Comparison of ENCODE assay signal across 19 cellular contexts in the genomic region with DNA sequence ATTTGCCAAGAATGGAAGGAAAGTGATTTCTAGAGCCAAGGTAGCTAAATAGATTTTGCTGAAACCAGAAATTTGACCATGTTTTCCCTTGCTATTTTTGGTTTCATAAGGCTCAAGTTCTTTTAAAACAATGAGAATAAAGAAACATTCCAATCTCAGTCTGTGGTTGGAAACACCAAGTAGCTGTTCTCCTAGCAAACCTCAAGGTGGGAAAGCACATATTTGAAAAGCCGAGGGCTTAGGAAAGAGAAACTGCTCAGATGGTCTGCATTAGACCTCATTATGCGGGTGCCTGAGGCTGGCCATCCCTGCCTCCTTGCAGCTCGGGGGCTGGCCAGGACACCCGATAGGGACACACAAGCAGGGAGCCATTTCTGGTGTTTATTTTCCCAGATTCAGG. TPM values are rescaled to one million over a fixed set of nuclear protein-coding genes. Genes with fewer than 3 reads are reported as not detected.
DNase-seq lines count a peak whose midpoint lies in the region; ATAC-seq, FAIRE-seq and TF ChIP-seq lines count a peak whose summit lies in the region.
"Had no signal": no experiment of that assay in that cellular context is flagged by ENCODE, and none has a peak within 500 bp of the region (broad histone marks: within the 10 kb centered on the region; RNA-seq: fewer than 3 reads in every experiment).

No MANE protein-coding gene starts in this region.

- TF ChIP-seq EP300 in H1 (IDR thresholded peaks at IDR 0.05; ENCODE audit: borderline replicate concordance in 1 of 2, low read depth in 2 of 2, low read length in 2 of 2) = no peak

- H3K18ac ChIP-seq in H1 (ENCODE audit: extremely low read depth, low read length) = no peak overlapping the region; the same call in 1 of the 2 replicates

- peaks cover 2% of the 10 kb centered on the region for H3K27me3 Mint-ChIP-seq in neural progenitor cell (ENCODE audit: insufficient read depth, low read depth)
- H3K27me3 Mint-ChIP-seq in stimulated activated naive CD8-positive, alpha-beta T cell treated with anti-CD3 and anti-CD28 coated beads, Interleukin-15, amount 100 ng/mL, for 72 hours = no peaks in the 10 kb centered on the region

- H2BK5ac ChIP-seq in H1 (ENCODE audit: low read depth, low read length) = no peak overlapping the region

- H3K4me1 Mint-ChIP-seq in neural progenitor cell = peaks cover 21% of the 10 kb centered on the region
- H3K4me1 Mint-ChIP-seq in stimulated activated naive CD8-positive, alpha-beta T cell treated with anti-CD3 and anti-CD28 coated beads, Interleukin-15, amount 100 ng/mL, for 72 hours = peaks cover 26% of the 10 kb centered on the region

- no peak for ATAC-seq in stimulated activated naive CD8-positive, alpha-beta T cell treated with anti-CD3 and anti-CD28 coated beads, Interleukin-15, amount 100 ng/mL, for 72 hours

- H4K20me1 ChIP-seq in H1 (replicated peaks in 1 of 2; ENCODE audit: control insufficient read depth in 1 of 2, insufficient read depth in 2 of 2, low read length in 2 of 2) (no peaks in the 10 kb centered on the region), neural progenitor cell (ENCODE audit: low read depth) (no peaks in the 10 kb centered on the region)

- no peak overlapping the region for H3K14ac ChIP-seq in H1 (ENCODE audit: insufficient read length)

- H3F3A ChIP-seq in neural progenitor cell (ENCODE audit: low read depth) = no peaks in the 10 kb centered on the region

- 77% methylated on average over 4 of the region's 4 CpGs; no CpG with 5 or more reads in 1 of the 2 experiments for WGBS in H1 (ENCODE audit: extremely low coverage in 1 of 2, insufficient coverage in 1 of 2, insufficient read length in 1 of 2, insufficient replicate concordance in 2 of 2, low coverage in 1 of 2, low lambda C conversion rate in 2 of 2, missing lambda C conversion rate in 1 of 2), 2 experiments

- H2AFZ ChIP-seq in H1 (ENCODE audit: low read length) (no peak overlapping the region; the same call in 1 of the 2 replicates), neural progenitor cell (replicated peaks) (no peak overlapping the region)

- H3K4ac ChIP-seq in H1 (replicated peaks; ENCODE audit: insufficient read length, low read depth, low read length) = no peak overlapping the region

- DNase-seq in AG10803 (ENCODE audit: low read depth) = peak; percentile 79
- DNase-seq in RPMI7951 (ENCODE audit: low read depth) = peak; percentile 74
- DNase-seq in H1 (ENCODE audit: low read depth in 1 of 2, low spot score in 2 of 2) = no peak
- DNase-seq in neural progenitor cell (ENCODE audit: low spot score) = no peak
- no peak for DNase-seq in NCI-H128 (lab: John Stamatoyannopoulos, UW; ENCODE audit: unreplicated experiment)
- DNase-seq in stimulated activated naive CD8-positive, alpha-beta T cell treated with anti-CD3 and anti-CD28 coated beads, Interleukin-15, amount 100 ng/mL, for 72 hours = no peak
- no peak for DNase-seq in right atrium auricular region (ENCODE audit: low spot score)
- DNase-seq in OCI-M2 (lab: John Stamatoyannopoulos, UW; ENCODE audit: unreplicated experiment) = no peak
- DNase-seq: activated CD4-positive, alpha-beta T cell treated with anti-CD3 and anti-CD28 coated beads, Interleukin-2, amount 50 U/mL, for 4 hours; AML-193; caudate nucleus; DMS79 treated with DMSO at 0.1 percent for 48 hours; Karpas-422; NCI-H2029; NCI-H526; nucleus accumbens; T1000 had no signal

- TF ChIP-seq RAD21 in H1 (IDR thresholded peaks at IDR 0.05 in 1 of 2, conservative IDR thresholded peaks at IDR 0.05 in 1 of 2; ENCODE audit: low read depth in 2 of 2, low read length in 2 of 2) = no peak

- H3K36me3 Mint-ChIP-seq in neural progenitor cell = peaks cover 2% of the 10 kb centered on the region

- H3K36me3 ChIP-seq in H1 (ENCODE audit: control insufficient read depth in 2 of 4, insufficient read depth in 4 of 4, low read length in 3 of 4) (no peaks in the 10 kb centered on the region), neural progenitor cell (no peaks in the 10 kb centered on the region), right atrium auricular region (no peaks in the 10 kb centered on the region)

- no peak overlapping the region for H2BK120ac ChIP-seq in H1 (replicated peaks; ENCODE audit: low read depth, low read length)

- H4K5ac ChIP-seq in H1 (ENCODE audit: insufficient read length, low read depth, low read length) = peak overlapping the region; percentile 66

- H4K8ac ChIP-seq in H1 (ENCODE audit: extremely low read depth, insufficient read depth, low read length) = no peak overlapping the region

- no peaks in the 10 kb centered on the region for H3K23me2 ChIP-seq in H1 (ENCODE audit: low read depth, low read length)

- CTCF ChIA-PET in H1 (lab: Charles Lee; ENCODE audit: partially characterized antibody) = no interaction called here

- no peak for FAIRE-seq in H1 (lab: Jason Lieb, UNC)

- no peak overlapping the region for H2BK12ac ChIP-seq in H1 (ENCODE audit: low read depth, low read length)

- no peak overlapping the region for H3K4me3 Mint-ChIP-seq in neural progenitor cell
- H3K4me3 Mint-ChIP-seq in stimulated activated naive CD8-positive, alpha-beta T cell treated with anti-CD3 and anti-CD28 coated beads, Interleukin-15, amount 100 ng/mL, for 72 hours = no peak overlapping the region

- H3K4me2 ChIP-seq in H1 (ENCODE audit: insufficient read depth in 1 of 2, low read depth in 2 of 2, low read length in 2 of 2) (no peak overlapping the region; a peak in 1 of 4 replicates), neural progenitor cell (no peak overlapping the region)

- H3K56ac ChIP-seq in H1 (replicated peaks; ENCODE audit: insufficient read length, low read depth, low read length) = no peak overlapping the region

- H3K9me3 Mint-ChIP-seq in neural progenitor cell = peaks cover 24% of the 10 kb centered on the region
- no peaks in the 10 kb centered on the region for H3K9me3 Mint-ChIP-seq in stimulated activated naive CD8-positive, alpha-beta T cell treated with anti-CD3 and anti-CD28 coated beads, Interleukin-15, amount 100 ng/mL, for 72 hours

- H3K9me3 ChIP-seq in H1 (ENCODE audit: insufficient read depth in 2 of 2, low read depth in 1 of 2, low read length in 1 of 2) = 0 out of 4 replicates have a peak, but pooled peaks cover 0 to 4% of the 10 kb centered on the region in 2 experiments
- no peaks in the 10 kb centered on the region for H3K9me3 ChIP-seq in neural progenitor cell (ENCODE audit: low read depth)
- H3K9me3 ChIP-seq in right atrium auricular region = no peaks in the 10 kb centered on the region

- H3K23ac ChIP-seq in H1 (ENCODE audit: insufficient read length) = no peak overlapping the region

- no peak for TF ChIP-seq POLR2A in H1 (IDR thresholded peaks at IDR 0.05; ENCODE audit: control extremely low read depth in 1 of 2, low read depth in 2 of 2, low read length in 2 of 2)

- H3K79me1 ChIP-seq in H1 (ENCODE audit: low read depth, low read length) = no peaks in the 10 kb centered on the region

- POLR2A ChIA-PET in H1 (lab: Charles Lee; ENCODE audit: partially characterized antibody) = no interaction called here

- no peak overlapping the region for H2BK20ac ChIP-seq in H1 (ENCODE audit: low read length)

- no peak overlapping the region for H3K9ac ChIP-seq in H1 (replicated peaks in 1 of 4; ENCODE audit: extremely low read depth in 1 of 4, low read depth in 3 of 4, low read length in 3 of 4)
- no peak overlapping the region for H3K9ac ChIP-seq in neural progenitor cell

- H4K91ac ChIP-seq in H1 (replicated peaks; ENCODE audit: insufficient read length, low read length) = no peak overlapping the region

- H3K27ac Mint-ChIP-seq in neural progenitor cell = peak overlapping the region; percentile 78
- peak overlapping the region in 1 of 2 donors; percentile 46 for H3K27ac Mint-ChIP-seq in stimulated activated naive CD8-positive, alpha-beta T cell treated with anti-CD3 and anti-CD28 coated beads, Interleukin-15, amount 100 ng/mL, for 72 hours

- H3K4me1 ChIP-seq in H1 (replicated peaks in 1 of 4; ENCODE audit: control insufficient read depth in 3 of 4, insufficient read depth in 4 of 4, low read length in 3 of 4) (no peaks in the 10 kb centered on the region), neural progenitor cell (peaks cover under 1% of the 10 kb centered on the region), right atrium auricular region (no peaks in the 10 kb centered on the region)

- no peak for TF ChIP-seq CTCF in AG10803 (conservative IDR thresholded peaks at IDR 0.05; ENCODE audit: low read length)
- TF ChIP-seq CTCF in H1 (IDR thresholded peaks at IDR 0.05; ENCODE audit: control extremely low read depth in 1 of 3, insufficient read depth in 1 of 3, low read depth in 1 of 3, low read length in 3 of 3) = no peak
- no peak for TF ChIP-seq CTCF in neural progenitor cell (IDR thresholded peaks at IDR 0.05)
- no peak for TF ChIP-seq CTCF in right atrium auricular region (IDR thresholded peaks at IDR 0.05)

- no peak overlapping the region for H2AK5ac ChIP-seq in H1 (ENCODE audit: low read depth, low read length)

- no peak overlapping the region for H2BK15ac ChIP-seq in H1 (ENCODE audit: low read length)

- H3K79me2 ChIP-seq in H1 (ENCODE audit: control insufficient read depth in 1 of 2, insufficient read depth in 2 of 2, low read length in 2 of 2) = no peaks in the 10 kb centered on the region
- H3K79me2 ChIP-seq in neural progenitor cell (ENCODE audit: low read depth) = no peaks in the 10 kb centered on the region

- H3K27ac ChIP-seq in H1 (ENCODE audit: low read depth, low read length) = no peak overlapping the region
- no peak overlapping the region for H3K27ac ChIP-seq in neural progenitor cell
- no peak overlapping the region for H3K27ac ChIP-seq in right atrium auricular region

- H3K27me3 ChIP-seq in H1 (replicated peaks in 1 of 4; ENCODE audit: control insufficient read depth in 3 of 4, extremely low read depth in 1 of 4, insufficient read depth in 3 of 4, low read length in 3 of 4) = no peaks in the 10 kb centered on the region
- no peaks in the 10 kb centered on the region for H3K27me3 ChIP-seq in neural progenitor cell
- H3K27me3 ChIP-seq in right atrium auricular region = no peaks in the 10 kb centered on the region

- H3K4me3 ChIP-seq in AG10803 (ENCODE audit: low read length) = no peak overlapping the region
- H3K4me3 ChIP-seq in H1 (ENCODE audit: extremely low read depth in 1 of 4, insufficient read depth in 2 of 4, low read depth in 3 of 4, low read length in 4 of 4) = no peak overlapping the region
- no peak overlapping the region for H3K4me3 ChIP-seq in neural progenitor cell
- no peak overlapping the region for H3K4me3 ChIP-seq in right atrium auricular region
- H3K4me3 ChIP-seq: lung had no signal

RNA-seq across cellular contexts. Expression of gene NYX, which starts 5.8 kb away (rescaled TPM):
- total RNA-seq in RPMI7951 (2014; rRNA removed; shearing (Covaris generic)) = not detected in 2 replicates
- not detected in 2 replicates for total RNA-seq in H1 (2021; fragmentation: NEBNext Ultra II Directional; extraction: Animal tissue kit (Norgen Biotek cat#: 25700))
- 0.05 TPM in 1 of 2 replicates, not detected in the other for polyA plus RNA-seq in H1 (2011; rRNA removed)
- polyA plus RNA-seq in H1 (2011; cell fraction: cytosol; rRNA removed) = 0.06 TPM
- 0.07 TPM for polyA plus RNA-seq in H1 (2011; cell fraction: nucleus; rRNA removed)
- 0.09 to 0.79 TPM (median 0.30 TPM) in 4 replicates for polyA plus RNA-seq in H1 (2012, experiment 1 of 2)
- polyA plus RNA-seq in H1 (2012, experiment 2 of 2) = 0.10 TPM
- polyA plus RNA-seq in H1 (2013, experiment 1 of 2) = 0.08 TPM
- 0.04 TPM for polyA plus RNA-seq in H1 (2013, experiment 2 of 2)
- polyA minus RNA-seq in H1 (2011; rRNA and poly(A)+ RNA removed) = not detected in 2 replicates
- polyA minus RNA-seq in H1 (2011; cell fraction: cytosol; rRNA and poly(A)+ RNA removed) = not detected
- not detected for polyA minus RNA-seq in H1 (2011; cell fraction: nucleus; rRNA and poly(A)+ RNA removed)
- total RNA-seq in neural progenitor cell (ENCODE audit: low replicate concordance) = not detected in 2 replicates
- total RNA-seq in right atrium auricular region = not detected
- total RNA-seq: lung, urinary bladder had no signal
- polyA plus RNA-seq: lung, urinary bladder had no signal

Comparison
In these comparisons a context has a peak if more than half of its experiments do, and no peak if none do; other contexts are left out.
1. DNase-seq: peak in AG10803 (single experiment) and RPMI7951 (single experiment); none in H1 (0 of 2), neural progenitor cell (single experiment), NCI-H128 (single experiment), stimulated activated naive CD8-positive, alpha-beta T cell treated with anti-CD3 and anti-CD28 coated beads, Interleukin-15, amount 100 ng/mL, for 72 hours (0 of 2), right atrium auricular region (single experiment) and OCI-M2 (single experiment).